In genomic region chr16:1825381-1825863, GRCh38 we compare ENCODE assay signal across 8 cellular contexts. TPM values are rescaled to one million over a fixed set of nuclear protein-coding genes. Genes with fewer than 3 reads are reported as not detected.
DNase-seq lines count a peak whose midpoint lies in the region; ATAC-seq lines count a peak whose summit lies in the region.

No MANE protein-coding gene starts in this region.

- no peaks in the 10 kb centered on the region for H3K27me3 Mint-ChIP-seq in activated CD4-positive, alpha-beta T cell treated with anti-CD3 and anti-CD28 coated beads for 36 hours
- no peaks in the 10 kb centered on the region for H3K27me3 Mint-ChIP-seq in activated naive CD8-positive, alpha-beta T cell treated with anti-CD3 and anti-CD28 coated beads, Interleukin-2, amount 10 ng/mL, durations not matched to agents 7 days and 5 days

- no peaks in the 10 kb centered on the region for H3K9me3 Mint-ChIP-seq in activated CD4-positive, alpha-beta T cell treated with anti-CD3 and anti-CD28 coated beads for 36 hours (ENCODE audit: low read depth)
- H3K9me3 Mint-ChIP-seq in activated naive CD8-positive, alpha-beta T cell treated with anti-CD3 and anti-CD28 coated beads, Interleukin-2, amount 10 ng/mL, durations not matched to agents 7 days and 5 days, result no peaks in the 10 kb centered on the region

- no peak for ATAC-seq in activated CD4-positive, alpha-beta T cell treated with anti-CD3 and anti-CD28 coated beads for 36 hours
- ATAC-seq in activated naive CD8-positive, alpha-beta T cell treated with anti-CD3 and anti-CD28 coated beads, Interleukin-2, amount 10 ng/mL, durations not matched to agents 7 days and 5 days (ENCODE audit: low read depth), result no peak
- ATAC-seq in left lobe of liver, result peak; percentile 30
- no peak for ATAC-seq in GM21360 (IDR thresholded peaks at IDR 0.05; ENCODE audit: unreplicated experiment)

- peaks cover 0 to 31% (median 26%) of the 10 kb centered on the region in 5 donors for H3K36me3 ChIP-seq in subcutaneous abdominal adipose tissue (ENCODE audit: control insufficient read depth in 5 of 5, insufficient read depth in 5 of 5, low read length in 5 of 5)

- H3K9ac ChIP-seq in subcutaneous abdominal adipose tissue (ENCODE audit: low read length in 5 of 5), result peak overlapping the region in 4 of 5 donors; percentile 57 to 84 (median 80)

- H3K27ac Mint-ChIP-seq in activated CD4-positive, alpha-beta T cell treated with anti-CD3 and anti-CD28 coated beads for 36 hours, result peak overlapping the region; percentile 72
- H3K27ac Mint-ChIP-seq in activated naive CD8-positive, alpha-beta T cell treated with anti-CD3 and anti-CD28 coated beads, Interleukin-2, amount 10 ng/mL, durations not matched to agents 7 days and 5 days, result peak overlapping the region; percentile 60

- H3K36me3 Mint-ChIP-seq in activated CD4-positive, alpha-beta T cell treated with anti-CD3 and anti-CD28 coated beads for 36 hours (ENCODE audit: low read depth), result peaks cover 5% of the 10 kb centered on the region
- H3K36me3 Mint-ChIP-seq in activated naive CD8-positive, alpha-beta T cell treated with anti-CD3 and anti-CD28 coated beads, Interleukin-2, amount 10 ng/mL, durations not matched to agents 7 days and 5 days, result peaks cover 1% of the 10 kb centered on the region

- peaks cover 0 to 49% (median 39%) of the 10 kb centered on the region in 5 donors for H3K4me1 ChIP-seq in subcutaneous abdominal adipose tissue (ENCODE audit: control insufficient read depth in 5 of 5, insufficient read depth in 5 of 5, low read length in 5 of 5)

- H3K4me1 Mint-ChIP-seq in activated CD4-positive, alpha-beta T cell treated with anti-CD3 and anti-CD28 coated beads for 36 hours, result peaks cover 27% of the 10 kb centered on the region
- peaks cover 18% of the 10 kb centered on the region for H3K4me1 Mint-ChIP-seq in activated naive CD8-positive, alpha-beta T cell treated with anti-CD3 and anti-CD28 coated beads, Interleukin-2, amount 10 ng/mL, durations not matched to agents 7 days and 5 days

- POLR2A ChIA-PET in activated CD4-positive, alpha-beta T cell treated with anti-CD3 and anti-CD28 coated beads for 36 hours (lab: Charles Lee), result interaction anchor here (0.9 kb wide), 1 partner anchor 43 kb away, joined by 3 read pairs; the partner anchor contains the start of genes NUBP2 and SPSB3
- POLR2A ChIA-PET in activated naive CD8-positive, alpha-beta T cell treated with anti-CD3 and anti-CD28 coated beads, Interleukin-2, amount 10 ng/mL, durations not matched to agents 7 days and 5 days (lab: Charles Lee), result interaction anchor here (0.5 to 2.6 kb wide), 4 partner anchors 43 to 328 kb away, joined by 3 to 15 read pairs (median 3); partner anchors contain the start of genes NUBP2 and SPSB3

- no peaks in the 10 kb centered on the region for H3K27me3 ChIP-seq in subcutaneous abdominal adipose tissue (ENCODE audit: control insufficient read depth in 5 of 5, insufficient read depth in 4 of 5, low read length in 5 of 5)

- H3K27ac ChIP-seq in subcutaneous abdominal adipose tissue (ENCODE audit: low read depth, low read length), result no peak overlapping the region

- intact Hi-C loops in activated CD4-positive, alpha-beta T cell treated with anti-CD3 and anti-CD28 coated beads for 36 hours (cut with DNase I, micrococcal nuclease), result loop anchor here in 1 of 2 experiments (5.0 kb wide), 1 partner anchor 43 kb away; the partner anchor contains the start of genes NUBP2 and SPSB3

- peak overlapping the region; percentile 76 for H3K4me3 Mint-ChIP-seq in activated CD4-positive, alpha-beta T cell treated with anti-CD3 and anti-CD28 coated beads for 36 hours
- peak overlapping the region; percentile 81 for H3K4me3 Mint-ChIP-seq in activated naive CD8-positive, alpha-beta T cell treated with anti-CD3 and anti-CD28 coated beads, Interleukin-2, amount 10 ng/mL, durations not matched to agents 7 days and 5 days

- no peak for DNase-seq in activated CD4-positive, alpha-beta T cell treated with anti-CD3 and anti-CD28 coated beads for 36 hours
- DNase-seq in activated CD4-positive, alpha-beta T cell treated with anti-CD3 and anti-CD28 coated beads, Interleukin-2, amount 50 U/mL, for 4 hours, result no peak
- DNase-seq in activated naive CD8-positive, alpha-beta T cell treated with anti-CD3 and anti-CD28 coated beads, Interleukin-2, amount 10 ng/mL, durations not matched to agents 7 days and 5 days, result peak; percentile 21
- DNase-seq in left lobe of liver (ENCODE audit: low spot score), result peak; percentile 88
- DNase-seq in activated gamma-delta T cell (lab: John Stamatoyannopoulos, UW), result no peak
- no peak for DNase-seq in H4 (ENCODE audit: low spot score)

- H3K9me3 ChIP-seq in subcutaneous abdominal adipose tissue (ENCODE audit: control insufficient read depth in 5 of 5, low read length in 5 of 5), result no peaks in the 10 kb centered on the region

- peak overlapping the region; percentile 68 to 100 (median 88) for H3K4me3 ChIP-seq in subcutaneous abdominal adipose tissue (ENCODE audit: low read depth in 1 of 5, low read length in 5 of 5)

- CTCF ChIA-PET in activated CD4-positive, alpha-beta T cell treated with anti-CD3 and anti-CD28 coated beads for 36 hours (lab: Charles Lee), result interaction anchor here (0.5 to 1.1 kb wide), 2 partner anchors 52 to 495 kb away, joined by 3 to 4 read pairs; no protein-coding TSS in a partner anchor

RNA-seq across cellular contexts. Expression of gene HAGH, which starts 1.2 kb away (rescaled TPM):
- total RNA-seq in activated CD4-positive, alpha-beta T cell treated with anti-CD3 and anti-CD28 coated beads for 36 hours, result 10 to 100 TPM; 20.9 to 25.0 TPM
- total RNA-seq in activated naive CD8-positive, alpha-beta T cell treated with anti-CD3 and anti-CD28 coated beads, Interleukin-2, amount 10 ng/mL, durations not matched to agents 7 days and 5 days, result 10 to 100 TPM; 48.7 to 51.6 TPM
- 176 TPM for total RNA-seq in left lobe of liver
- 18.4 and 31.3 TPM in 2 replicates for total RNA-seq in H4 (2014; rRNA removed; shearing (Covaris generic))

RNA-seq across cellular contexts. Expression of gene FAHD1, which starts 1.6 kb away (rescaled TPM):
- total RNA-seq in activated CD4-positive, alpha-beta T cell treated with anti-CD3 and anti-CD28 coated beads for 36 hours, result 10 to 100 TPM; 11.6 to 11.9 TPM
- 10 to 100 TPM; 12.0 to 12.2 TPM for total RNA-seq in activated naive CD8-positive, alpha-beta T cell treated with anti-CD3 and anti-CD28 coated beads, Interleukin-2, amount 10 ng/mL, durations not matched to agents 7 days and 5 days
- total RNA-seq in left lobe of liver, result 53.4 TPM
- total RNA-seq in H4 (2014; rRNA removed; shearing (Covaris generic)), result 23.8 and 27.6 TPM in 2 replicates

RNA-seq across cellular contexts. Expression of gene IGFALS, which starts 31.9 kb away (rescaled TPM):
- total RNA-seq in activated CD4-positive, alpha-beta T cell treated with anti-CD3 and anti-CD28 coated beads for 36 hours, result not detected
- total RNA-seq in activated naive CD8-positive, alpha-beta T cell treated with anti-CD3 and anti-CD28 coated beads, Interleukin-2, amount 10 ng/mL, durations not matched to agents 7 days and 5 days, result under 1 TPM; 0.23 to 0.55 TPM
- 93.9 TPM for total RNA-seq in left lobe of liver
- not detected in 2 replicates for total RNA-seq in H4 (2014; rRNA removed; shearing (Covaris generic))

RNA-seq across cellular contexts. Expression of gene NUBP2, which starts 42.7 kb away (rescaled TPM):
- 10 to 100 TPM; 34.4 to 42.4 TPM for total RNA-seq in activated CD4-positive, alpha-beta T cell treated with anti-CD3 and anti-CD28 coated beads for 36 hours
- total RNA-seq in activated naive CD8-positive, alpha-beta T cell treated with anti-CD3 and anti-CD28 coated beads, Interleukin-2, amount 10 ng/mL, durations not matched to agents 7 days and 5 days, result 10 to 100 TPM; 55.6 to 55.9 TPM
- total RNA-seq in left lobe of liver, result 37.9 TPM
- 38.9 and 112 TPM in 2 replicates for total RNA-seq in H4 (2014; rRNA removed; shearing (Covaris generic))

RNA-seq across cellular contexts. Expression of gene SPSB3, which starts 43.1 kb away (rescaled TPM):
- 10 to 100 TPM; 12.5 to 13.6 TPM for total RNA-seq in activated CD4-positive, alpha-beta T cell treated with anti-CD3 and anti-CD28 coated beads for 36 hours
- 10 to 100 TPM; 67.8 to 74.1 TPM for total RNA-seq in activated naive CD8-positive, alpha-beta T cell treated with anti-CD3 and anti-CD28 coated beads, Interleukin-2, amount 10 ng/mL, durations not matched to agents 7 days and 5 days
- 49.1 TPM for total RNA-seq in left lobe of liver
- total RNA-seq in H4 (2014; rRNA removed; shearing (Covaris generic)), result 20.1 and 23.9 TPM in 2 replicates

Comparison
In these comparisons a context has a peak if more than half of its experiments do, and no peak if none do; other contexts are left out.
1. DNase-seq: peak in activated naive CD8-positive, alpha-beta T cell treated with anti-CD3 and anti-CD28 coated beads, Interleukin-2, amount 10 ng/mL, durations not matched to agents 7 days and 5 days (single experiment) and left lobe of liver (single experiment); none in activated CD4-positive, alpha-beta T cell treated with anti-CD3 and anti-CD28 coated beads for 36 hours (single experiment), activated CD4-positive, alpha-beta T cell treated with anti-CD3 and anti-CD28 coated beads, Interleukin-2, amount 50 U/mL, for 4 hours (0 of 2), activated gamma-delta T cell (single experiment) and H4 (single experiment).
2. RNA of gene IGFALS, which starts 31.9 kb away (total RNA-seq): 93.9 TPM in left lobe of liver (single experiment); 0.23 to 0.55 TPM in activated naive CD8-positive, alpha-beta T cell treated with anti-CD3 and anti-CD28 coated beads, Interleukin-2, amount 10 ng/mL, durations not matched to agents 7 days and 5 days, not detected in activated CD4-positive, alpha-beta T cell treated with anti-CD3 and anti-CD28 coated beads for 36 hours and not detected in H4; every median in the first group is over 10 times any median in the second.